In genomic region chr11:11988862-11989261, GRCh38 we compare ENCODE assay signal across 1 cellular context.
A peak's percentile ranks its signal among the peaks of the same experiment; 100 is the strongest.
TF ChIP-seq lines count a peak whose summit lies in the region.

No MANE protein-coding gene starts in this region.

TF ChIP-seq in HepG2, 621 proteins besides CTCF, POLR2A, EP300 and RAD21:
- TF ChIP-seq ZUFSP (CRISPR knock-in tag; IDR thresholded peaks at IDR 0.05; ENCODE audit: borderline replicate concordance), result no peak
- no peak for TF ChIP-seq ARID4A (CRISPR knock-in tag; IDR thresholded peaks at IDR 0.05; ENCODE audit: borderline replicate concordance)
- TF ChIP-seq HOXA3 (CRISPR knock-in tag; IDR thresholded peaks at IDR 0.05), result no peak
- TF ChIP-seq PRDM4 (CRISPR knock-in tag; IDR thresholded peaks at IDR 0.05; ENCODE audit: borderline replicate concordance), result no peak
- TF ChIP-seq ZNF616 (CRISPR knock-in tag; IDR thresholded peaks at IDR 0.05; ENCODE audit: low read depth), result no peak
- no peak for TF ChIP-seq ZNF597 (CRISPR knock-in tag; IDR thresholded peaks at IDR 0.05)
- no peak for TF ChIP-seq MIER3 (CRISPR knock-in tag; IDR thresholded peaks at IDR 0.05; ENCODE audit: borderline replicate concordance)
- TF ChIP-seq ZNF644 (CRISPR knock-in tag; IDR thresholded peaks at IDR 0.05; ENCODE audit: low read depth), result 0 out of 2 replicates have a peak, but pooled peaks have one; percentile 23
- no peak for TF ChIP-seq ZBTB34 (CRISPR knock-in tag; IDR thresholded peaks at IDR 0.05)
- no peak for TF ChIP-seq MTERF4 (CRISPR knock-in tag; IDR thresholded peaks at IDR 0.05)
- no peak for TF ChIP-seq ZNF383 (CRISPR knock-in tag; IDR thresholded peaks at IDR 0.05; ENCODE audit: borderline replicate concordance)
- TF ChIP-seq PITX1 (CRISPR knock-in tag; IDR thresholded peaks at IDR 0.05), result no peak
- TF ChIP-seq MZF1 (CRISPR knock-in tag; IDR thresholded peaks at IDR 0.05; ENCODE audit: borderline replicate concordance), result no peak
- no peak for TF ChIP-seq ZNF30 (CRISPR knock-in tag; IDR thresholded peaks at IDR 0.05)
- TF ChIP-seq ZNF362 (CRISPR knock-in tag; IDR thresholded peaks at IDR 0.05; ENCODE audit: borderline replicate concordance), result peak; percentile 52; the same call in 1 of the 2 replicates
- TF ChIP-seq NFE2 (CRISPR knock-in tag; IDR thresholded peaks at IDR 0.05), result no peak
- TF ChIP-seq TEAD3 (CRISPR knock-in tag; optimal IDR thresholded peaks at IDR 0.05; ENCODE audit: borderline replicate concordance), result peak; percentile 42
- no peak for TF ChIP-seq DPF2 (CRISPR knock-in tag; IDR thresholded peaks at IDR 0.05; ENCODE audit: borderline replicate concordance, low read depth)
- TF ChIP-seq CC2D1A (CRISPR knock-in tag; IDR thresholded peaks at IDR 0.05), result no peak
- no peak for TF ChIP-seq ZNF430 (CRISPR knock-in tag; IDR thresholded peaks at IDR 0.05)
- no peak for TF ChIP-seq AFF4 (CRISPR knock-in tag; IDR thresholded peaks at IDR 0.05)
- no peak for TF ChIP-seq ZNF24 (IDR thresholded peaks at IDR 0.05)
- TF ChIP-seq ZNF747 (CRISPR knock-in tag; IDR thresholded peaks at IDR 0.05; ENCODE audit: borderline replicate concordance), result no peak
